In genomic region chr6:163395786-163396185, GRCh38 we compare ENCODE assay signal across 17 cellular contexts. TPM values are rescaled to one million over a fixed set of nuclear protein-coding genes. Genes with fewer than 3 reads are reported as not detected.
A peak's percentile ranks its signal among the peaks of the same experiment; 100 is the strongest.
DNase-seq lines count a peak whose midpoint lies in the region; ATAC-seq, FAIRE-seq and TF ChIP-seq lines count a peak whose summit lies in the region.
"Had no signal": no experiment of that assay in that cellular context is flagged by ENCODE, and none has a peak within 500 bp of the region (broad histone marks: within the 10 kb centered on the region; RNA-seq: fewer than 3 reads in every experiment).

No MANE protein-coding gene starts in this region.

- H4K8ac ChIP-seq in neuronal stem cell (ENCODE audit: low read depth, low read length): no peak overlapping the region

- H3K9me2 ChIP-seq in hepatocyte (replicated peaks; ENCODE audit: insufficient read depth): no peaks in the 10 kb centered on the region

- dilution Hi-C loops in keratinocyte (cut with MboI; ENCODE audit: extremely low pct_ligation_motif_present, low sequenced_read_pairs): no loop called here

- H3K23ac ChIP-seq in neuronal stem cell (ENCODE audit: low read depth, low read length, poor library complexity): no peak overlapping the region

- ATAC-seq in right cardiac atrium: no peak
- no peak for ATAC-seq in left cardiac atrium

- no peak overlapping the region for H3K4me2 ChIP-seq in keratinocyte (ENCODE audit: control insufficient read depth, extremely low read depth, insufficient read depth, low read depth, low read length)
- no peak overlapping the region for H3K4me2 ChIP-seq in neuronal stem cell (ENCODE audit: insufficient read depth, low read length, poor library complexity, severe bottlenecking)
- no peak overlapping the region for H3K4me2 ChIP-seq in hepatocyte
- H3K4me2 ChIP-seq: PC-9 had no signal

- H2AFZ ChIP-seq in keratinocyte (ENCODE audit: control insufficient read depth, low read length) (peak overlapping the region; percentile 31), neuronal stem cell (ENCODE audit: low read length) (no peak overlapping the region), hepatocyte (no peak overlapping the region)
- H2AFZ ChIP-seq: PC-9 had no signal

- no peak for FAIRE-seq in keratinocyte (lab: Jason Lieb, UNC)

- H4K91ac ChIP-seq in neuronal stem cell (ENCODE audit: low read depth, low read length, poor library complexity): no peak overlapping the region

- H4K20me1 ChIP-seq in keratinocyte (ENCODE audit: control insufficient read depth, extremely low read depth, insufficient read depth, low read length) (no peaks in the 10 kb centered on the region), hepatocyte (ENCODE audit: insufficient read depth, poor library complexity, severe bottlenecking) (no peaks in the 10 kb centered on the region)

- H3K79me2 ChIP-seq in keratinocyte (ENCODE audit: control insufficient read depth, insufficient read depth, low read length): no peaks in the 10 kb centered on the region
- no peaks in the 10 kb centered on the region for H3K79me2 ChIP-seq in hepatocyte

- intact Hi-C loops in right cardiac atrium (cut with DNase I) (no loop called here), left cardiac atrium (cut with DNase I) (no loop called here), Calu3 (cut with micrococcal nuclease; ENCODE audit: unreplicated experiment) (no loop called here)

- 87% methylated on average over 3 of the region's 3 CpGs for WGBS in right cardiac atrium
- no CpG with 5 or more reads among the region's 3 CpGs for WGBS in neuronal stem cell (ENCODE audit: extremely low coverage in 2 of 2, insufficient read length in 2 of 2, insufficient replicate concordance in 1 of 2), 2 donors
- 86% methylated on average over 3 of the region's 3 CpGs for WGBS in hepatocyte (ENCODE audit: low lambda C conversion rate, missing lambda C conversion rate)

- no peaks in the 10 kb centered on the region for H3K9me1 ChIP-seq in keratinocyte (ENCODE audit: control insufficient read depth, extremely low read depth, insufficient read depth, low read length)

- H2BK12ac ChIP-seq in neuronal stem cell (ENCODE audit: low read length): no peak overlapping the region

- H3K18ac ChIP-seq in neuronal stem cell (ENCODE audit: low read length): no peak overlapping the region

- H3K27ac ChIP-seq in right cardiac atrium (ENCODE audit: low read length) (peak overlapping the region; percentile 17), keratinocyte (ENCODE audit: control insufficient read depth, insufficient read depth, low read length) (no peak overlapping the region), neuronal stem cell (replicated peaks; ENCODE audit: low read length) (peak overlapping the region; percentile 8), WERI-Rb-1 (no peak overlapping the region), hepatocyte (no peak overlapping the region)
- H3K27ac ChIP-seq: PC-9 had no signal

- peak overlapping the region; percentile 90 for H3K4me3 Mint-ChIP-seq in type B pancreatic cell
- H3K4me3 Mint-ChIP-seq in Calu3 (ENCODE audit: low read depth, unreplicated experiment): no peak overlapping the region

- H3K4me1 Mint-ChIP-seq in type B pancreatic cell (ENCODE audit: unreplicated experiment) (peaks cover 39% of the 10 kb centered on the region), Calu3 (ENCODE audit: low read depth, unreplicated experiment) (peaks cover 32% of the 10 kb centered on the region)

- CTCF ChIA-PET in Calu3 (lab: Charles Lee): no interaction called here

- H3K36me3 ChIP-seq in keratinocyte (ENCODE audit: control insufficient read depth in 2 of 2, extremely low read depth in 1 of 2, insufficient read depth in 2 of 2, low read length in 2 of 2) (no peaks in the 10 kb centered on the region), neuronal stem cell (replicated peaks in 1 of 2; ENCODE audit: control insufficient read depth in 2 of 2, insufficient read depth in 2 of 2, low read length in 2 of 2) (no peaks in the 10 kb centered on the region), WERI-Rb-1 (no peaks in the 10 kb centered on the region), hepatocyte (replicated peaks; ENCODE audit: insufficient read depth, low read depth) (no peaks in the 10 kb centered on the region)
- H3K36me3 ChIP-seq: BE2C had no signal

- H3K9ac ChIP-seq in keratinocyte (ENCODE audit: control insufficient read depth, extremely low read depth, insufficient read depth, low read length): no peak overlapping the region
- H3K9ac ChIP-seq in neuronal stem cell (ENCODE audit: low read depth, low read length, poor library complexity): no peak overlapping the region

- H3K27ac Mint-ChIP-seq in type B pancreatic cell (peak overlapping the region; percentile 55), Calu3 (ENCODE audit: unreplicated experiment) (no peak overlapping the region)

- no peak for DNase-seq in right cardiac atrium
- no peak for DNase-seq in left cardiac atrium
- DNase-seq in keratinocyte (ENCODE audit: low read depth, low spot score): no peak
- DNase-seq in neuronal stem cell (ENCODE audit: low spot score): no peak
- no peak for DNase-seq in type B pancreatic cell (ENCODE audit: extremely low spot score, unreplicated experiment)
- DNase-seq in WERI-Rb-1: no peak
- no peak for DNase-seq in hepatocyte (ENCODE audit: low spot score)
- no peak for DNase-seq in Calu3
- DNase-seq: 8988T; BE2C; CD4-positive, alpha-beta memory T cell; DMS79 treated with DMSO at 0.1 percent for 48 hours; KG1; NCI-H1436; NCI-H2029 treated with DMSO at 0.1 percent for 48 hours; NCI-H510A treated with DMSO at 0.1 percent for 48 hours; PC-9 had no signal

- H3K27me3 ChIP-seq in right cardiac atrium (ENCODE audit: control insufficient read depth, insufficient read depth) (no peaks in the 10 kb centered on the region), keratinocyte (ENCODE audit: control insufficient read depth, extremely low read depth, insufficient read depth, low read length) (no peaks in the 10 kb centered on the region), neuronal stem cell (ENCODE audit: control insufficient read depth in 3 of 3, insufficient read depth in 3 of 3, low read depth in 1 of 3, low read length in 3 of 3) (no peaks in the 10 kb centered on the region), WERI-Rb-1 (ENCODE audit: insufficient read depth, low read depth, severe bottlenecking) (no peaks in the 10 kb centered on the region), hepatocyte (no peaks in the 10 kb centered on the region)
- H3K27me3 ChIP-seq: BE2C had no signal

- BruUV-seq in Calu3 (replicated peaks; lab: Mats Ljungman, UMichigan): no TSS peak

- H3K36me3 Mint-ChIP-seq in type B pancreatic cell (no peaks in the 10 kb centered on the region), Calu3 (ENCODE audit: insufficient read depth, unreplicated experiment) (peaks cover 12% of the 10 kb centered on the region)
- H3K36me3 Mint-ChIP-seq: CD4-positive, alpha-beta memory T cell had no signal

- H3K4me3 ChIP-seq in right cardiac atrium (ENCODE audit: low read length) (no peak overlapping the region), keratinocyte (ENCODE audit: control insufficient read depth in 2 of 3, extremely low read depth in 1 of 3, insufficient read depth in 2 of 3, low read depth in 1 of 3, low read length in 3 of 3) (no peak overlapping the region), neuronal stem cell (ENCODE audit: low read length in 2 of 2) (peak overlapping the region in 1 of 2 donors; percentile 28), WERI-Rb-1 (ENCODE audit: low read depth, low read length) (no peak overlapping the region), hepatocyte (no peak overlapping the region)
- H3K4me3 ChIP-seq: PC-9 had no signal

- H3K9me3 Mint-ChIP-seq in type B pancreatic cell (no peaks in the 10 kb centered on the region), Calu3 (ENCODE audit: low read depth, unreplicated experiment) (no peaks in the 10 kb centered on the region)

- no peak overlapping the region for H3K14ac ChIP-seq in neuronal stem cell (ENCODE audit: low read length)

- no peak overlapping the region for H2AK5ac ChIP-seq in neuronal stem cell (ENCODE audit: low read depth, low read length)

- no peaks in the 10 kb centered on the region for H3K9me3 ChIP-seq in right cardiac atrium (ENCODE audit: control insufficient read depth, low read length)
- no peaks in the 10 kb centered on the region for H3K9me3 ChIP-seq in keratinocyte (ENCODE audit: control insufficient read depth, low read depth, low read length)
- no peaks in the 10 kb centered on the region for H3K9me3 ChIP-seq in neuronal stem cell (replicated peaks in 1 of 2; ENCODE audit: control insufficient read depth in 2 of 2, insufficient read depth in 1 of 2, low read depth in 1 of 2, low read length in 2 of 2)
- no peaks in the 10 kb centered on the region for H3K9me3 ChIP-seq in WERI-Rb-1 (ENCODE audit: severe bottlenecking)
- H3K9me3 ChIP-seq in hepatocyte (ENCODE audit: low read depth): no peaks in the 10 kb centered on the region
- H3K9me3 ChIP-seq: BE2C had no signal

- H3K79me1 ChIP-seq in neuronal stem cell (ENCODE audit: low read depth, low read length): no peaks in the 10 kb centered on the region

- H3K27me3 Mint-ChIP-seq in type B pancreatic cell (no peaks in the 10 kb centered on the region), Calu3 (ENCODE audit: unreplicated experiment) (no peaks in the 10 kb centered on the region)

- TF ChIP-seq CTCF in keratinocyte (optimal IDR thresholded peaks at IDR 0.05 in 1 of 3, IDR thresholded peaks at IDR 0.05 in 1 of 3, conservative IDR thresholded peaks at IDR 0.05 in 1 of 3; ENCODE audit: extremely low read depth in 1 of 3, insufficient read depth in 2 of 3, low read length in 3 of 3) (no peak), type B pancreatic cell (conservative IDR thresholded peaks at IDR 0.05) (no peak), WERI-Rb-1 (IDR thresholded peaks at IDR 0.05; ENCODE audit: low read depth, low read length) (no peak), hepatocyte (IDR thresholded peaks at IDR 0.05; ENCODE audit: poor library complexity) (no peak), Calu3 (IDR thresholded peaks at IDR 0.05; ENCODE audit: unreplicated experiment) (no peak)

- H2BK15ac ChIP-seq in neuronal stem cell (ENCODE audit: low read length): no peak overlapping the region

- no peak overlapping the region for H3K4ac ChIP-seq in neuronal stem cell (ENCODE audit: low read length)

- peaks cover 6% of the 10 kb centered on the region for H3K4me1 ChIP-seq in right cardiac atrium (ENCODE audit: control insufficient read depth, insufficient read depth, low read length)
- H3K4me1 ChIP-seq in keratinocyte (ENCODE audit: control insufficient read depth, extremely low read depth, insufficient read depth, low read length): peaks cover 16% of the 10 kb centered on the region
- peaks cover 14 to 50% of the 10 kb centered on the region in 2 donors for H3K4me1 ChIP-seq in neuronal stem cell (ENCODE audit: control insufficient read depth in 2 of 2, insufficient read depth in 1 of 2, low read depth in 1 of 2, low read length in 2 of 2)
- no peaks in the 10 kb centered on the region for H3K4me1 ChIP-seq in hepatocyte (ENCODE audit: insufficient read depth)
- H3K4me1 ChIP-seq: BE2C had no signal

- H2BK5ac ChIP-seq in neuronal stem cell (ENCODE audit: low read length): no peak overlapping the region

- no peak overlapping the region for H2BK120ac ChIP-seq in neuronal stem cell (ENCODE audit: low read depth, low read length)

RNA-seq across cellular contexts. Expression of gene QKI, which starts 18.7 kb away (rescaled TPM):
- 100 to 1,000 TPM; 373 to 415 (median 375) TPM for total RNA-seq in right cardiac atrium
- polyA plus RNA-seq in right cardiac atrium: 100 TPM
- 100 to 1,000 TPM; 317 to 351 TPM for total RNA-seq in left cardiac atrium
- polyA plus RNA-seq in keratinocyte: 44.7 to 82.8 TPM (median 53.3 TPM) in 3 replicates
- polyA plus RNA-seq in keratinocyte (2011; ENCODE audit: low read depth): 99.8 TPM
- 53.5 and 69.8 TPM in 2 replicates for polyA plus RNA-seq in keratinocyte (2011; cell fraction: cytosol; rRNA removed)
- polyA plus RNA-seq in keratinocyte (2011; cell fraction: nucleus; rRNA removed): 66.5 and 75.1 TPM in 2 replicates
- polyA plus RNA-seq in keratinocyte (2012; ENCODE audit: low replicate concordance): 38.5 and 47.5 TPM in 2 replicates
- polyA minus RNA-seq in keratinocyte: 135 to 160 TPM (median 157 TPM) in 3 replicates
- 79.2 TPM for polyA minus RNA-seq in keratinocyte (2011; cell fraction: cytosol; rRNA and poly(A)+ RNA removed)
- 79.6 and 101 TPM in 2 replicates for polyA minus RNA-seq in keratinocyte (2011; cell fraction: nucleus; rRNA and poly(A)+ RNA removed)
- 174 TPM for polyA plus RNA-seq in neuronal stem cell (2013, experiment 1 of 2)
- 177 TPM for polyA plus RNA-seq in neuronal stem cell (2013, experiment 2 of 2)
- 50.4 and 150 TPM in 2 replicates for total RNA-seq in type B pancreatic cell (ENCODE audit: low replicate concordance)
- 81.8 and 92.5 TPM in 2 replicates for total RNA-seq in hepatocyte
- 38.0 and 42.2 TPM in 2 replicates for polyA plus RNA-seq in hepatocyte
- 94.1 and 131 TPM in 2 replicates for total RNA-seq in Calu3 (2022)

Comparison
In these comparisons a context has a peak if more than half of its experiments do, and no peak if none do; other contexts are left out.
1. H3K27ac ChIP-seq: peak in right cardiac atrium (single experiment) and neuronal stem cell (single experiment); none in keratinocyte (single experiment), WERI-Rb-1 (single experiment) and hepatocyte (single experiment).